Comparison of ENCODE assay signal across 10 cellular contexts in genomic region chr1:117655220-117655577, GRCh38. TPM values are rescaled to one million over a fixed set of nuclear protein-coding genes. Genes with fewer than 3 reads are reported as not detected.
DNase-seq lines count a peak whose midpoint lies in the region; ATAC-seq, FAIRE-seq and TF ChIP-seq lines count a peak whose summit lies in the region.
"Had no signal": no experiment of that assay in that cellular context is flagged by ENCODE, and none has a peak within 500 bp of the region (broad histone marks: within the 10 kb centered on the region; RNA-seq: fewer than 3 reads in every experiment).

No MANE protein-coding gene starts in this region.

- ATAC-seq in body of pancreas (peak; percentile 95), pancreas (peak; percentile 91 to 98 (median 94)), HG03460 (IDR thresholded peaks at IDR 0.05; ENCODE audit: unreplicated experiment) (no peak)

- POLR2A ChIA-PET in PC-9 (lab: Charles Lee; ENCODE audit: unreplicated experiment), result interaction anchor here (0.7 kb wide), 1 partner anchor 31 kb away, joined by 6 read pairs; no protein-coding TSS in a partner anchor

- H3K27me3 ChIP-seq in PC-9 (ENCODE audit: insufficient read depth, low read depth), result no peaks in the 10 kb centered on the region
- no peaks in the 10 kb centered on the region for H3K27me3 ChIP-seq in body of pancreas
- H3K27me3 ChIP-seq in pancreas, result no peaks in the 10 kb centered on the region
- H3K27me3 ChIP-seq: neutrophil had no signal

- H2AFZ ChIP-seq in PC-9, result 0 out of 2 replicates have a peak overlapping the region, but pooled peaks have one; percentile 3

- FAIRE-seq in pancreas (lab: Jason Lieb, UNC) (no peak), D721Med (lab: Jason Lieb, UNC) (no peak)

- TF ChIP-seq CTCF in PC-9 (conservative IDR thresholded peaks at IDR 0.05) (no peak), body of pancreas (IDR thresholded peaks at IDR 0.05) (no peak), pancreas (IDR thresholded peaks at IDR 0.05) (no peak), D721Med (IDR thresholded peaks at IDR 0.05; ENCODE audit: insufficient read depth, missing control alignments) (no peak)

- H4K20me1 ChIP-seq in PC-9 (ENCODE audit: insufficient read depth), result no peaks in the 10 kb centered on the region

- H3K9me3 ChIP-seq in PC-9 (ENCODE audit: insufficient read depth, low read depth), result no peaks in the 10 kb centered on the region
- no peaks in the 10 kb centered on the region for H3K9me3 ChIP-seq in body of pancreas
- H3K9me3 ChIP-seq in pancreas, result no peaks in the 10 kb centered on the region
- H3K9me3 ChIP-seq: neutrophil had no signal

- H3K36me3 ChIP-seq in PC-9 (ENCODE audit: low read depth) (no peaks in the 10 kb centered on the region), body of pancreas (replicated peaks in 1 of 2; ENCODE audit: insufficient read depth in 1 of 2, low read depth in 2 of 2) (no peaks in the 10 kb centered on the region), pancreas (no peaks in the 10 kb centered on the region)
- H3K36me3 ChIP-seq: neutrophil had no signal

- CTCF ChIA-PET in PC-9 (lab: Charles Lee), result interaction anchor here (0.6 kb wide), 1 partner anchor 191 kb away, joined by 3 read pairs; no protein-coding TSS in a partner anchor

- TF ChIP-seq POLR2A in body of pancreas (IDR thresholded peaks at IDR 0.05), result no peak

- H3K4me3 ChIP-seq in PC-9, result no peak overlapping the region
- H3K4me3 ChIP-seq in body of pancreas, result no peak overlapping the region
- H3K4me3 ChIP-seq in pancreas, result no peak overlapping the region

- BruUV-seq in PC-9 (replicated peaks; lab: Mats Ljungman, UMichigan), result no TSS peak

- WGBS in body of pancreas, 2 donors, result 44 to 56% methylated on average over 12 of the region's 12 CpGs
- WGBS in pancreas, 2 donors, result 42 to 49% methylated on average over 12 of the region's 12 CpGs

- intact Hi-C loops in PC-9 (cut with micrococcal nuclease; ENCODE audit: unreplicated experiment) (no loop called here), body of pancreas (cut with DNase I) (no loop called here), pancreas (cut with DNase I) (no loop called here)

- H3K27ac ChIP-seq in PC-9 (peak overlapping the region; percentile 57), body of pancreas (peak overlapping the region; percentile 56 to 83 (median 72)), pancreas (peak overlapping the region in 2 of 4 donors; percentile 75 to 82)
- H3K27ac ChIP-seq: neutrophil had no signal

- peak overlapping the region; percentile 59 for H3K4me2 ChIP-seq in PC-9

- DNase-seq in activated CD4-positive, alpha-beta T cell treated with anti-CD3 and anti-CD28 coated beads for 48 hours, result peak; percentile 29
- DNase-seq in activated CD4-positive, alpha-beta T cell treated with anti-CD3 and anti-CD28 coated beads, Interleukin-2, amount 50 U/mL, for 48 hours, result no peak
- peak; percentile 62 to 84 for DNase-seq in PC-9
- DNase-seq in body of pancreas, result peak; percentile 80 to 90 (median 86)
- DNase-seq in pancreas, result peak; percentile 72 to 85 (median 80)
- no peak for DNase-seq in D721Med (ENCODE audit: insufficient read length, low spot score)
- DNase-seq in NCI-H524 treated with DMSO at 0.1 percent for 48 hours (lab: John Stamatoyannopoulos, UW), result no peak
- DNase-seq: GOT3 had no signal

- no peaks in the 10 kb centered on the region for H3K79me2 ChIP-seq in PC-9 (ENCODE audit: low read depth)

- H3K4me1 ChIP-seq in PC-9 (replicated peaks; ENCODE audit: insufficient read depth) (peaks cover 34% of the 10 kb centered on the region), body of pancreas (peaks cover 39% of the 10 kb centered on the region), pancreas (peaks cover 0 to 23% (median 0%) of the 10 kb centered on the region in 3 donors)

- no peaks in the 10 kb centered on the region for H3K9me2 ChIP-seq in PC-9 (ENCODE audit: insufficient read depth)

- peaks cover 14% of the 10 kb centered on the region; the same call in 1 of the 2 replicates for H3F3A ChIP-seq in PC-9 (ENCODE audit: insufficient read depth, low read depth)

RNA-seq across cellular contexts. Expression of gene TENT5C, which starts 49.4 kb away (rescaled TPM):
- total RNA-seq in PC-9 (2021), result 3.9 and 4.3 TPM in 2 replicates
- 10 to 100 TPM; 30.0 to 39.7 TPM for total RNA-seq in body of pancreas
- total RNA-seq in pancreas, result 10 to 100 TPM; 21.5 to 68.1 (median 38.3) TPM
- 10 to 100 TPM in 1 of 2 donors, 1 to 10 TPM in 1; 6.7 to 19.1 TPM for polyA plus RNA-seq in pancreas

Comparison
In these comparisons a context has a peak if more than half of its experiments do, and no peak if none do; other contexts are left out.
1. DNase-seq: peak in activated CD4-positive, alpha-beta T cell treated with anti-CD3 and anti-CD28 coated beads for 48 hours (single experiment), PC-9 (2 of 2), body of pancreas (4 of 4) and pancreas (6 of 6); none in activated CD4-positive, alpha-beta T cell treated with anti-CD3 and anti-CD28 coated beads, Interleukin-2, amount 50 U/mL, for 48 hours (0 of 2), D721Med (single experiment) and NCI-H524 treated with DMSO at 0.1 percent for 48 hours (single experiment).